Comparison of ENCODE assay signal across 1 cellular context in genomic region chrX:136759968-136760367, GRCh38.
TF ChIP-seq lines count a peak whose summit lies in the region.

No MANE protein-coding gene starts in this region.

TF ChIP-seq in GM12878, 131 proteins besides CTCF, POLR2A, EP300 and RAD21:
- peak; percentile 92 for TF ChIP-seq SPI1 (IDR thresholded peaks at IDR 0.05; ENCODE audit: borderline replicate concordance, insufficient read depth, low read depth, low read length)
- TF ChIP-seq REST (IDR thresholded peaks at IDR 0.05; ENCODE audit: low read depth, low read length): no peak
- no peak for TF ChIP-seq BRCA1 (IDR thresholded peaks at IDR 0.05; ENCODE audit: low read depth, low read length)
